8 cellular contexts compared by ENCODE assay signal in genomic region chr22:21982338-21982965, GRCh38. TPM values are rescaled to one million over a fixed set of nuclear protein-coding genes. Genes with fewer than 3 reads are reported as not detected.
DNase-seq lines count a peak whose midpoint lies in the region; ATAC-seq, FAIRE-seq and TF ChIP-seq lines count a peak whose summit lies in the region.

TSS of gene TOP3B (minus strand) at chr22:21982787. CDS start at chr22:21975709, 7,078 bp downstream.

- H3K9me3 ChIP-seq in A549 = no peaks in the 10 kb centered on the region
- H3K9me3 ChIP-seq in KOPT-K1 (ENCODE audit: insufficient read depth, low read length, poor library complexity, severe bottlenecking) = no peaks in the 10 kb centered on the region
- H3K9me3 ChIP-seq in RWPE2 (ENCODE audit: severe bottlenecking) = peaks cover 2% of the 10 kb centered on the region

- FAIRE-seq in A549 (lab: Jason Lieb, UNC) = no peak

- H3K4me1 ChIP-seq in A549 (peaks cover 9% of the 10 kb centered on the region; the same call in 1 of the 3 replicates), RWPE2 (ENCODE audit: insufficient read depth, poor library complexity, severe bottlenecking) (peaks cover 5% of the 10 kb centered on the region)

- peak; percentile 82 for TF ChIP-seq POLR2A in A549 (IDR thresholded peaks at IDR 0.05; ENCODE audit: low read length)

- no peaks in the 10 kb centered on the region for H3K27me3 Mint-ChIP-seq in nephron (ENCODE audit: low read depth)

- H3K36me3 ChIP-seq in KOPT-K1 (ENCODE audit: insufficient read depth, low read length) = 0 out of 2 replicates have a peak, but pooled peaks cover 10% of the 10 kb centered on the region
- H3K36me3 ChIP-seq in RWPE2 (ENCODE audit: low read depth) = no peaks in the 10 kb centered on the region

- peak; percentile 46 to 75 for DNase-seq in A549 (ENCODE audit: low read depth in 1 of 2, low spot score in 1 of 2)
- peak; percentile 86 for DNase-seq in RWPE2 (ENCODE audit: low spot score)
- DNase-seq in activated T-helper 9 cell treated with anti-CD3 and anti-CD28 coated beads, Interleukin-2, amount 50 U/mL, for 16 hours (ENCODE audit: low read depth) = peak; percentile 70
- peak; percentile 77 for DNase-seq in fibroblast of the aortic adventitia (ENCODE audit: low read depth)
- DNase-seq in stimulated activated naive CD4-positive, alpha-beta T cell treated with Interleukin-2 at 50 U/mL for 16 hours (lab: John Stamatoyannopoulos, UW) = peak; percentile 79

- CTCF ChIA-PET in A549 (lab: Yijun Ruan, JAX) = interaction anchor here (0.9 to 2.8 kb wide), 4 partner anchors 10 to 44 kb away, joined by 3 to 19 read pairs (median 4); no protein-coding TSS in a partner anchor

- peak within 1 kb of the TSS; percentile 96 for H3K4me2 ChIP-seq in A549

- H3K27ac ChIP-seq in A549 = peak within 1 kb of the TSS; percentile 93 to 99
- H3K27ac ChIP-seq in KOPT-K1 (ENCODE audit: low read depth, low read length, poor library complexity, severe bottlenecking) = peak within 1 kb of the TSS; percentile 65
- H3K27ac ChIP-seq in RWPE2 (ENCODE audit: poor library complexity, severe bottlenecking) = peak within 1 kb of the TSS; percentile 17

- H3K4me1 Mint-ChIP-seq in nephron = peaks cover 8% of the 10 kb centered on the region

- TF ChIP-seq CTCF in A549 (IDR thresholded peaks at IDR 0.05) (no peak), RWPE2 (IDR thresholded peaks at IDR 0.05; ENCODE audit: poor library complexity, severe bottlenecking) (no peak), fibroblast of the aortic adventitia (IDR thresholded peaks at IDR 0.05; ENCODE audit: insufficient read depth, low read length) (no peak), nephron (IDR thresholded peaks at IDR 0.05; ENCODE audit: unreplicated experiment in 3 of 3) (no peak)

- peak within 1 kb of the TSS; percentile 90 to 91 (median 91) for H3K4me3 Mint-ChIP-seq in nephron

- 3% methylated on average over 9 of the region's 54 CpGs for WGBS in A549 (ENCODE audit: missing lambda C conversion rate)

- peak; percentile 86 to 91 for ATAC-seq in A549
- ATAC-seq in GM19025 (IDR thresholded peaks at IDR 0.05; ENCODE audit: low read depth, unreplicated experiment) = peak; percentile 69
- ATAC-seq in RWPE2 (ENCODE audit: low read depth) = peak; percentile 93

- POLR2A ChIA-PET in A549 (lab: Yijun Ruan, JAX) = interaction anchor here (0.5 to 1.4 kb wide), 3 partner anchors 10 to 129 kb away, joined by 3 to 9 read pairs (median 3); no protein-coding TSS in a partner anchor

- peak within 1 kb of the TSS; percentile 62 to 88 (median 75) for H3K27ac Mint-ChIP-seq in nephron

- no peaks in the 10 kb centered on the region for H3K9me3 Mint-ChIP-seq in nephron

- peak within 1 kb of the TSS; percentile 98 for H3K4me3 ChIP-seq in A549
- peak within 1 kb of the TSS; percentile 98 for H3K4me3 ChIP-seq in RWPE2 (ENCODE audit: severe bottlenecking)
- peak within 1 kb of the TSS; percentile 99 for H3K4me3 ChIP-seq in fibroblast of the aortic adventitia (ENCODE audit: low read depth, low read length)

- peaks cover 8% of the 10 kb centered on the region for H3K36me3 Mint-ChIP-seq in nephron (ENCODE audit: low read depth)

- no peak for TF ChIP-seq RAD21 in A549 (conservative IDR thresholded peaks at IDR 0.05 in 1 of 2, IDR thresholded peaks at IDR 0.05 in 1 of 2)

- no peak for TF ChIP-seq EP300 in A549 (IDR thresholded peaks at IDR 0.05)

- H3K27me3 ChIP-seq in RWPE2 (ENCODE audit: insufficient read depth, poor library complexity, severe bottlenecking) = no peaks in the 10 kb centered on the region

TF ChIP-seq in A549, 52 proteins besides CTCF, POLR2A, EP300 and RAD21:
- TF ChIP-seq MAX (IDR thresholded peaks at IDR 0.05) (peak; percentile 82), PBX3 (IDR thresholded peaks at IDR 0.05) (0 out of 2 replicates have a peak, but pooled peaks have one; percentile 27), ZC3H11A (IDR thresholded peaks at IDR 0.05) (peak; percentile 9; the same call in 1 of the 2 replicates), KDM5A (IDR thresholded peaks at IDR 0.05) (peak; percentile 79), RNF2 (IDR thresholded peaks at IDR 0.05; ENCODE audit: borderline replicate concordance, low read depth) (no peak), CBX2 (IDR thresholded peaks at IDR 0.05; ENCODE audit: borderline replicate concordance, low read depth) (no peak), ESRRA (IDR thresholded peaks at IDR 0.05; ENCODE audit: borderline replicate concordance, low read length) (no peak), BHLHE40 (IDR thresholded peaks at IDR 0.05; ENCODE audit: low read depth, low read length) (no peak), TP53 (CRISPR knock-in tag; IDR thresholded peaks at IDR 0.05) (0 out of 2 replicates have a peak, but pooled peaks have one; percentile 70), PHF8 (IDR thresholded peaks at IDR 0.05; ENCODE audit: borderline replicate concordance, low read depth) (peak; percentile 70; the same call in 1 of the 2 replicates), KDM1A (IDR thresholded peaks at IDR 0.05; ENCODE audit: low read depth) (no peak), BCL3 (IDR thresholded peaks at IDR 0.05) (0 out of 3 replicates have a peak, but pooled peaks have one; percentile 40), MAFK (IDR thresholded peaks at IDR 0.05; ENCODE audit: partially characterized antibody) (no peak), GATA3 (IDR thresholded peaks at IDR 0.05; ENCODE audit: borderline replicate concordance) (peak; percentile 20; the same call in 1 of the 2 replicates), CHD2 (IDR thresholded peaks at IDR 0.05; ENCODE audit: low read length, partially characterized antibody) (peak; percentile 14), JUN (IDR thresholded peaks at IDR 0.05) (peak in 1 of 2 experiments; percentile 80; a peak in 3 of 5 replicates)

RNA-seq across cellular contexts. Expression of gene TOP3B, which starts in this region (rescaled TPM):
- polyA plus RNA-seq in A549 (2011; rRNA removed) (11.5 and 16.7 TPM in 2 replicates), A549 (2017; fragmentation: RNase III; extraction: RNeasy Plus Mini Kit Qiagen cat#74134 plus additional on column Dnase treatment) (19.8 to 22.6 TPM (median 21.0 TPM) in 3 replicates)
- 13.2 and 15.4 TPM in 2 replicates for polyA plus RNA-seq in A549 (2012; cell fraction: cytosol; rRNA removed)
- polyA plus RNA-seq in A549 (2012; cell fraction: nucleus; rRNA removed) = 78.8 and 81.4 TPM in 2 replicates
- polyA minus RNA-seq in A549 (2011; rRNA and poly(A)+ RNA removed) = 17.9 and 20.0 TPM in 2 replicates
- 20.9 and 31.2 TPM in 2 replicates for total RNA-seq in fibroblast of the aortic adventitia (ENCODE audit: low replicate concordance)

Comparison
In these comparisons a context has a peak if more than half of its experiments do, and no peak if none do; other contexts are left out.
1. Peak in every context shown above with its lines: DNase-seq, ATAC-seq, H3K4me3 ChIP-seq and H3K27ac ChIP-seq.
2. H3K27ac ChIP-seq: peak in every context shown above with its lines; median percentile 96 in A549; 65 in KOPT-K1; 17 in RWPE2.